Comparison of ENCODE assay signal across 15 cellular contexts in the genomic region with DNA sequence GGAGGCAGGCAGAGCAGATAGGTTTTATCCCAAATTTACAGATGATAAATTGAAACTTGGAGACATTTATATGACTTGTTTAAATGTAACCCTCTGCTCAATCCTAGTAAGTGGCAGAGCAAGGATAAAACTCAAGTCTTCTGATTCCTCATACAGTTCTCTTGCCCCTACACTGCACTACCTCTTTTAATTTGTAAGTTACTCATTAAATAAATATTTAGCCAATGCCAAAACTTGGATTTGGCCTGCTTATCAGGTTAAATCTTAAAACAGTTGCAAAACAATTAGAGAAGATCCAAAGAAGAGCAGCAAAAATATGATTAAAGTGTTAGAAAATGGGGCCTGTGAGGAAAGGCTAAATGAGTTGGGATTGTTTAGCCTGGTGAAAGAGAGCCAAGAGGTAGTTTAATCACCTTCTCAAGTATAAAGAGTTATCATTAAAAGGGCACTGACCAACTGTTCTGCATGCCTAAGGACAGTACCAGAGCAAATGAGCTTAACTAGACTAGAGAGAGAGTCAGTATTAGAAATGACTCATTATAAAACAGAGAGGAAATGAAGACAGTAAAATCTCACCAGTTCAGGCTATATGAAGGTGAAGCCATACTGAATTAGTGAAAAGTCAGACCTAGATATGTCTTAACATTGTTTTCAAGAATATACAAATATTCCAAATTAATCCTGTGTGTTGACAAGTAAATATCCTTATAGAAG.
DNase-seq lines count a peak whose midpoint lies in the region; ATAC-seq and FAIRE-seq lines count a peak whose summit lies in the region.
"Had no signal": no experiment of that assay in that cellular context is flagged by ENCODE, and none has a peak within 500 bp of the region (broad histone marks: within the 10 kb centered on the region; RNA-seq: fewer than 3 reads in every experiment).

No MANE protein-coding gene starts in this region.

- H3K4me1 Mint-ChIP-seq in naive thymus-derived CD8-positive, alpha-beta T cell = no peaks in the 10 kb centered on the region
- H3K4me1 Mint-ChIP-seq: H9 had no signal

- DNase-seq in EH (ENCODE audit: low read depth) (peak; percentile 54), GM19239 (ENCODE audit: insufficient read length, low spot score) (no peak), AG08395 (ENCODE audit: low spot score) (no peak), foreskin melanocyte (no peak)
- DNase-seq in naive thymus-derived CD8-positive, alpha-beta T cell = no peak
- DNase-seq in stimulated activated CD4-positive, alpha-beta T cell treated with anti-CD3 and anti-CD28 coated beads, Interleukin-4, amount 100 ng/mL, for 4 hours = no peak
- DNase-seq: amygdala, H9, NCI-H2107, ovary, PC-9, stomach, T-helper 9 cell had no signal

- H3K27ac Mint-ChIP-seq in naive thymus-derived CD8-positive, alpha-beta T cell = no peak overlapping the region
- H3K27ac Mint-ChIP-seq: H9 had no signal

- ATAC-seq in HG02610 (IDR thresholded peaks at IDR 0.05; ENCODE audit: unreplicated experiment) (peak; percentile 97), HG03354 (IDR thresholded peaks at IDR 0.05; ENCODE audit: poor library complexity, severe bottlenecking, unreplicated experiment) (peak; percentile 81)
- ATAC-seq in naive thymus-derived CD8-positive, alpha-beta T cell = no peak

- POLR2A ChIA-PET in naive thymus-derived CD8-positive, alpha-beta T cell (lab: Charles Lee) = no interaction called here

- peak; percentile 76 for FAIRE-seq in GM19239 (lab: Jason Lieb, UNC)

- H3K4me3 Mint-ChIP-seq in naive thymus-derived CD8-positive, alpha-beta T cell = no peak overlapping the region
- H3K4me3 Mint-ChIP-seq: H9 had no signal

- peaks cover 0 to 4% (median 0%) of the 10 kb centered on the region in 5 donors for H3K27me3 Mint-ChIP-seq in naive thymus-derived CD8-positive, alpha-beta T cell

- H3K36me3 Mint-ChIP-seq in naive thymus-derived CD8-positive, alpha-beta T cell = no peaks in the 10 kb centered on the region

- H3K9me3 Mint-ChIP-seq in naive thymus-derived CD8-positive, alpha-beta T cell = no peaks in the 10 kb centered on the region

Comparison
In these comparisons a context has a peak if more than half of its experiments do, and no peak if none do; other contexts are left out.
1. ATAC-seq: peak in HG02610 (single experiment) and HG03354 (single experiment); none in naive thymus-derived CD8-positive, alpha-beta T cell (0 of 2).